Comparison of ENCODE assay signal across 8 cellular contexts in the genomic region with DNA sequence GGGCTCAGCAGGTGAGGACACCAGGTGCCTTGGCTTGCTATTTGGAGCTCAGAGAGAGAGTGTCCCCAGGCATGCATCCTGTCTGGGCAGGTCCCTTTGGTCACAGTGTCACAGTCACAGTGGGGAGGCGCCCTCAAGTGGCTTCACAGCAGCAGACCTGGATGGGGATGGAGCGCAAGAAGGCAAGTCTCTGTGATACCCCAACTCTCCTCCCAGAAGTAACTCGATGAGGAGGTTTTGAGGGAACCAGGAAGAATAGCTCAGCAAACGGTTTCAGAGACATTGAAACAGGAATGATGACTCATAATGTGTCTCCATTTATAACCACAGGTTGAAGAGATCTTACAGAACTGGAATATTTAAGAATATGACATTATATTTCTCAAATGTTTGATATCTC.
DNase-seq lines count a peak whose midpoint lies in the region; ATAC-seq lines count a peak whose summit lies in the region.
"Had no signal": no experiment of that assay in that cellular context is flagged by ENCODE, and none has a peak within 500 bp of the region (broad histone marks: within the 10 kb centered on the region; RNA-seq: fewer than 3 reads in every experiment).

No MANE protein-coding gene starts in this region.

- peak; percentile 94 for ATAC-seq in GM21367 (IDR thresholded peaks at IDR 0.05; ENCODE audit: unreplicated experiment)

- intact Hi-C loops in head of caudate nucleus (cut with DNase I) = no loop called here

- DNase-seq in GM03348 (ENCODE audit: low spot score) (peak; percentile 61), HS-27A (ENCODE audit: low read depth) (peak; percentile 61), head of caudate nucleus (peak; percentile 19 to 87 (median 66)), NCI-H345 treated with DMSO at 0.1 percent for 48 hours (lab: John Stamatoyannopoulos, UW; ENCODE audit: unreplicated experiment) (no peak)
- DNase-seq in activated CD4-positive, alpha-beta T cell treated with anti-CD3 and anti-CD28 coated beads, Interleukin-2, amount 50 U/mL, for 48 hours = peak; percentile 24 to 46
- peak; percentile 28 to 45 for DNase-seq in stimulated activated CD4-positive, alpha-beta T cell treated with anti-CD3 and anti-CD28 coated beads, Interleukin-2, amount 100 ng/mL, for 24 hours
- DNase-seq: activated B cell treated with CpG ODN at 0.5 μM for 24 hours had no signal
